Comparison of ENCODE assay signal across 1 cellular context in genomic region chr11:119807402-119807801, GRCh38.
TF ChIP-seq lines count a peak whose summit lies in the region.

No MANE protein-coding gene starts in this region.

TF ChIP-seq in H1, 55 proteins besides CTCF, POLR2A, EP300 and RAD21 (continued from another document):
- TF ChIP-seq CHD7 (IDR thresholded peaks at IDR 0.05; ENCODE audit: insufficient replicate concordance, low read length) (no peak), KDM4A (IDR thresholded peaks at IDR 0.05; ENCODE audit: low read depth, low read length, severe bottlenecking) (no peak), SIN3A (conservative IDR thresholded peaks at IDR 0.05 in 1 of 2, IDR thresholded peaks at IDR 0.05 in 1 of 2; ENCODE audit: low read depth in 1 of 2, low read length in 2 of 2) (no peak), JUND (IDR thresholded peaks at IDR 0.05; ENCODE audit: low read length) (no peak), SRF (IDR thresholded peaks at IDR 0.05; ENCODE audit: low read depth, low read length) (no peak), SP4 (IDR thresholded peaks at IDR 0.05; ENCODE audit: low read length) (no peak)
